In genomic region chr12:11170810-11171144, GRCh38 we compare ENCODE assay signal across 8 cellular contexts. TPM values are rescaled to one million over a fixed set of nuclear protein-coding genes. Genes with fewer than 3 reads are reported as not detected.
DNase-seq lines count a peak whose midpoint lies in the region; ATAC-seq, FAIRE-seq and TF ChIP-seq lines count a peak whose summit lies in the region.

No MANE protein-coding gene starts in this region.

- no peak for ATAC-seq in A549
- no peak for ATAC-seq in central memory CD8-positive, alpha-beta T cell (replicated peaks; ENCODE audit: extremely low read depth, poor library complexity, severe bottlenecking)
- ATAC-seq in HG03025 (IDR thresholded peaks at IDR 0.05; ENCODE audit: low FRiP score, unreplicated experiment): no peak

- DNase-seq in A549 (ENCODE audit: low read depth in 1 of 2, low spot score in 1 of 2) (no peak), cerebellar cortex (ENCODE audit: low spot score) (no peak), OCI-M2 (lab: John Stamatoyannopoulos, UW; ENCODE audit: unreplicated experiment) (no peak)
- no peak for DNase-seq in central memory CD8-positive, alpha-beta T cell (ENCODE audit: low spot score in 2 of 2)
- DNase-seq in effector CD4-positive, alpha-beta T cell: no peak

- CTCF ChIA-PET in A549 (lab: Yijun Ruan, JAX): interaction anchor here (0.7 to 2.2 kb wide), 4 partner anchors 8 to 47 kb away, joined by 3 to 7 read pairs (median 6); no protein-coding TSS in a partner anchor

- H3K4me3 Mint-ChIP-seq in central memory CD8-positive, alpha-beta T cell: peak overlapping the region; percentile 100

- H3K36me3 ChIP-seq in HUES64 (ENCODE audit: insufficient read depth, low read length) (peaks cover 20% of the 10 kb centered on the region), muscle layer of colon (ENCODE audit: insufficient read depth, low read length) (no peaks in the 10 kb centered on the region)

- peak overlapping the region; percentile 98 for H3K27ac Mint-ChIP-seq in central memory CD8-positive, alpha-beta T cell (ENCODE audit: low read depth)

- peaks cover 23% of the 10 kb centered on the region for H3K36me3 Mint-ChIP-seq in central memory CD8-positive, alpha-beta T cell (ENCODE audit: insufficient read depth)

- TF ChIP-seq CTCF in A549 (IDR thresholded peaks at IDR 0.05): no peak

- H3K4me3 ChIP-seq in A549: peak overlapping the region; percentile 84
- peak overlapping the region; percentile 95 for H3K4me3 ChIP-seq in HUES64 (ENCODE audit: low read length)
- H3K4me3 ChIP-seq in muscle layer of colon (ENCODE audit: low read depth in 1 of 2, low read length in 2 of 2): peak overlapping the region; percentile 10 to 75

- peak overlapping the region; percentile 97 for H3K9ac ChIP-seq in HUES64 (ENCODE audit: low read depth, low read length)
- peak overlapping the region; percentile 72 for H3K9ac ChIP-seq in muscle layer of colon (ENCODE audit: low read length)

- peaks cover 56% of the 10 kb centered on the region for H3K4me1 Mint-ChIP-seq in central memory CD8-positive, alpha-beta T cell

- no peaks in the 10 kb centered on the region for H3K9me3 Mint-ChIP-seq in central memory CD8-positive, alpha-beta T cell

- POLR2A ChIA-PET in A549 (lab: Yijun Ruan, JAX): interaction anchor here (0.6 to 1.7 kb wide), 12 partner anchors 8 to 449 kb away, joined by 3 to 15 read pairs (median 4); no protein-coding TSS in a partner anchor

- no peak for TF ChIP-seq RAD21 in A549 (conservative IDR thresholded peaks at IDR 0.05 in 1 of 2, IDR thresholded peaks at IDR 0.05 in 1 of 2)

- no peak for TF ChIP-seq EP300 in A549 (IDR thresholded peaks at IDR 0.05)

- H3K27me3 Mint-ChIP-seq in central memory CD8-positive, alpha-beta T cell: no peaks in the 10 kb centered on the region

- under 1% methylated on average over 4 of the region's 4 CpGs for WGBS in A549 (ENCODE audit: missing lambda C conversion rate)
- WGBS in HUES64: 6% methylated on average over 3 of the region's 4 CpGs

- FAIRE-seq in A549 (lab: Jason Lieb, UNC): peak; percentile 72

- TF ChIP-seq POLR2A in A549 (IDR thresholded peaks at IDR 0.05; ENCODE audit: low read length): no peak

- H3K27me3 ChIP-seq in HUES64 (ENCODE audit: insufficient read depth, low read length) (no peaks in the 10 kb centered on the region), muscle layer of colon (ENCODE audit: control insufficient read depth in 1 of 2, insufficient read depth in 2 of 2, low read length in 2 of 2) (no peaks in the 10 kb centered on the region)

- H3K9me3 ChIP-seq in A549: no peaks in the 10 kb centered on the region
- H3K9me3 ChIP-seq in HUES64 (ENCODE audit: insufficient read depth, low read depth, low read length): no peaks in the 10 kb centered on the region
- H3K9me3 ChIP-seq in muscle layer of colon (ENCODE audit: low read length): no peaks in the 10 kb centered on the region

- H3K4me1 ChIP-seq in A549 (peaks cover 30% of the 10 kb centered on the region; the same call in 2 of the 3 replicates), HUES64 (ENCODE audit: insufficient read depth, low read length) (peaks cover 20% of the 10 kb centered on the region; the same call in 1 of the 2 replicates), muscle layer of colon (ENCODE audit: insufficient read depth, low read length) (peaks cover 18% of the 10 kb centered on the region)

- peak overlapping the region; percentile 82 for H3K4me2 ChIP-seq in A549

- peak overlapping the region; percentile 95 to 96 for H3K27ac ChIP-seq in A549
- peak overlapping the region; percentile 89 for H3K27ac ChIP-seq in HUES64 (ENCODE audit: low read depth, low read length)
- H3K27ac ChIP-seq in muscle layer of colon (ENCODE audit: low read depth, low read length): peak overlapping the region; percentile 12

TF ChIP-seq in A549, 52 proteins besides CTCF, POLR2A, EP300 and RAD21:
- no peak for TF ChIP-seq HES2 (IDR thresholded peaks at IDR 0.05)
- no peak for TF ChIP-seq RFX5 (IDR thresholded peaks at IDR 0.05)
- no peak for TF ChIP-seq ESRRA (IDR thresholded peaks at IDR 0.05; ENCODE audit: borderline replicate concordance, low read length)
- no peak for TF ChIP-seq ZNF302 (CRISPR knock-in tag; IDR thresholded peaks at IDR 0.05)
- TF ChIP-seq JUNB (IDR thresholded peaks at IDR 0.05): no peak
- no peak for TF ChIP-seq CBX8 (IDR thresholded peaks at IDR 0.05)
- no peak for TF ChIP-seq GATA3 (IDR thresholded peaks at IDR 0.05; ENCODE audit: borderline replicate concordance)
- TF ChIP-seq CEBPB (IDR thresholded peaks at IDR 0.05): no peak
- TF ChIP-seq MAX (IDR thresholded peaks at IDR 0.05): no peak
- TF ChIP-seq KDM1A (IDR thresholded peaks at IDR 0.05; ENCODE audit: low read depth): no peak

RNA-seq across cellular contexts. Expression of gene SMIM10L1, which starts 0.2 kb away (rescaled TPM):
- 4.6 and 6.2 TPM in 2 replicates for polyA plus RNA-seq in A549 (2011; rRNA removed)
- 4.8 and 5.6 TPM in 2 replicates for polyA plus RNA-seq in A549 (2012; cell fraction: cytosol; rRNA removed)
- polyA plus RNA-seq in A549 (2012; cell fraction: nucleus; rRNA removed): 2.8 and 3.2 TPM in 2 replicates
- polyA plus RNA-seq in A549 (2017; fragmentation: RNase III; extraction: RNeasy Plus Mini Kit Qiagen cat#74134 plus additional on column Dnase treatment): 8.3 to 8.4 TPM (median 8.3 TPM) in 3 replicates
- polyA minus RNA-seq in A549 (2011; rRNA and poly(A)+ RNA removed): 1.3 and 2.3 TPM in 2 replicates
- polyA plus RNA-seq in HUES64 (2013, experiment 1 of 2): 10.8 TPM
- polyA plus RNA-seq in HUES64 (2013, experiment 2 of 2): 11.1 TPM

RNA-seq across cellular contexts. Expression of gene TAS2R42, which starts 16.0 kb away (rescaled TPM):
- polyA plus RNA-seq in A549 (2011; rRNA removed): not detected in 2 replicates
- not detected in 2 replicates for polyA plus RNA-seq in A549 (2012; cell fraction: cytosol; rRNA removed)
- polyA plus RNA-seq in A549 (2012; cell fraction: nucleus; rRNA removed): not detected in 2 replicates
- not detected in 3 replicates for polyA plus RNA-seq in A549 (2017; fragmentation: RNase III; extraction: RNeasy Plus Mini Kit Qiagen cat#74134 plus additional on column Dnase treatment)
- polyA minus RNA-seq in A549 (2011; rRNA and poly(A)+ RNA removed): not detected in 2 replicates
- not detected for polyA plus RNA-seq in HUES64 (2013, experiment 1 of 2)
- polyA plus RNA-seq in HUES64 (2013, experiment 2 of 2): not detected

RNA-seq across cellular contexts. Expression of gene TAS2R30, which starts 36.3 kb away (rescaled TPM):
- polyA plus RNA-seq in A549 (2011; rRNA removed) (0.26 and 0.69 TPM in 2 replicates), A549 (2017; fragmentation: RNase III; extraction: RNeasy Plus Mini Kit Qiagen cat#74134 plus additional on column Dnase treatment) (0.11 TPM in 1 of 3 replicates, not detected in the others)
- polyA plus RNA-seq in A549 (2012; cell fraction: cytosol; rRNA removed): not detected in 2 replicates
- polyA plus RNA-seq in A549 (2012; cell fraction: nucleus; rRNA removed): 0.12 and 0.31 TPM in 2 replicates
- 6.8 and 7.8 TPM in 2 replicates for polyA minus RNA-seq in A549 (2011; rRNA and poly(A)+ RNA removed)
- polyA plus RNA-seq in HUES64 (2013, experiment 1 of 2): not detected
- polyA plus RNA-seq in HUES64 (2013, experiment 2 of 2): not detected

Comparison
In these comparisons a context has a peak if more than half of its experiments do, and no peak if none do; other contexts are left out.
1. H3K27ac ChIP-seq: peak in every context shown above with its lines; median percentile 96 in A549; 89 in HUES64; 12 in muscle layer of colon.
2. H3K4me3 ChIP-seq: peak in every context shown above with its lines; median percentile 95 in HUES64; 84 in A549; 42 in muscle layer of colon.